In the genomic region with DNA sequence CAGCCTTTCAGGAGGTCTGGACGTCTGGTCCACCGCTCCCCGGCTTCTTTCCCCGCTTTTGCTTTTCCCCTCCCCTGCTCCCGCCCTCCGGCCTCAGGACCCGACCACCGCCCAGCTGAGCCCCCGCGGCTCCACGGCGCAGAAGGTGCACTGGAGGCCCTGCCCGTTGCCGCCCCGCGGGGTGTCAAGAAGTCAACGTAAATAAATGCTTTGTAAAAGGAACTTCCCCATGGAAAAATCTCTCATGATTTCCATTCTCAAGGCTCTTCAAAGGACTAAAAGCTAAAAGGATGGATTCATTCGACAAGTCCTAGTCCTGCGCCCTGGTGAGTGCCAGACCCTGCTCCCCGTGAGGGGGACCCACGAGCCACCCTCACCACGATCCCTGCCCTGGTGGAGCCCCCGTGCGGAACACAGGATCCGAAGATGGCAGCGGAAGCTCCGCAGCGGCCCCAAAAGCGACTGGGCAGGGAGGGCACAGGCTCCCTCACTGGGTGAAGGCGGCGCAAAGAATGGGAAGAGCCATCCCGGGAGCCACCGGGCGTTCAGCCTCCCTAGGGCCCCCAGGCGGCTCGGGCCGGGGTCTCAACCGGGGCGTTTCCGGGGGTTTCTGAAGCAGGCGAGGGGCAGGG, we compare ENCODE assay signal across 8 cellular contexts. TPM values are rescaled to one million over a fixed set of nuclear protein-coding genes. Genes with fewer than 3 reads are reported as not detected.
A peak's percentile ranks its signal among the peaks of the same experiment; 100 is the strongest.
DNase-seq lines count a peak whose midpoint lies in the region; ATAC-seq, FAIRE-seq and TF ChIP-seq lines count a peak whose summit lies in the region.
"Not testable (repeated sequence)": the region's sequence is repeated elsewhere in the genome, so short reads cannot be mapped to it uniquely, and the experiment has no call there.

No MANE protein-coding gene starts in this region.

- dilution Hi-C loops in endothelial cell of umbilical vein (cut with MboI; ENCODE audit: extremely low pct_ligation_motif_present, low sequenced_read_pairs) = not testable (repeated sequence)

- intact Hi-C loops in activated B cell treated with CpG ODN at 0.5 μM for 24 hours (cut with micrococcal nuclease); endothelial cell of umbilical vein (cut with micrococcal nuclease): not testable (repeated sequence)

- not testable (repeated sequence) for ATAC-seq in CD4-positive, CD25-positive, alpha-beta regulatory T cell (ENCODE audit: low read depth in 2 of 2); activated B cell treated with CpG ODN at 0.5 μM for 24 hours (ENCODE audit: low read depth); omental fat pad (ENCODE audit: low FRiP score); stimulated activated naive B cell treated with anti-CD40 and anti-IgM and Interleukin-4, amounts not matched to agents 10 μg/mL and 1 μg/mL and 100 μg/mL, for 72 hours (replicated peaks)

- not testable (repeated sequence) for H3K4me3 ChIP-seq in CD4-positive, CD25-positive, alpha-beta regulatory T cell (ENCODE audit: low read depth, low read length)
- H3K4me3 ChIP-seq in HUES64 (ENCODE audit: low read length) = peak overlapping the region; percentile 61
- peak overlapping the region; percentile 25 to 28 (median 28) for H3K4me3 ChIP-seq in endothelial cell of umbilical vein (replicated peaks in 1 of 3; ENCODE audit: insufficient read depth in 1 of 3, low read depth in 1 of 3, low read length in 3 of 3)

- peak in 2 of 3 donors; percentile 0 to 39 for DNase-seq in CD4-positive, CD25-positive, alpha-beta regulatory T cell
- peak; percentile 41 for DNase-seq in activated B cell treated with CpG ODN at 0.5 μM for 24 hours
- peak; percentile 42 for DNase-seq in activated naive CD4-positive, alpha-beta T cell treated with anti-CD3 and anti-CD28 coated beads, Interleukin-2, amount 50 U/mL, for 16 hours
- peak; percentile 1 for DNase-seq in endothelial cell of umbilical vein (ENCODE audit: low read depth, low spot score)
- peak; percentile 1 for DNase-seq in iris pigment epithelial cell (ENCODE audit: low read depth)
- DNase-seq in omental fat pad (ENCODE audit: low spot score) = peak; percentile 5
- peak; percentile 32 for DNase-seq in stimulated activated naive B cell treated with anti-CD40 and anti-IgM and Interleukin-4, amounts not matched to agents 10 μg/mL and 1 μg/mL and 100 μg/mL, for 72 hours

- not testable (repeated sequence) for H3K9me3 Mint-ChIP-seq in CD4-positive, CD25-positive, alpha-beta regulatory T cell; activated B cell treated with CpG ODN at 0.5 μM for 24 hours; stimulated activated naive B cell treated with anti-CD40 and anti-IgM and Interleukin-4, amounts not matched to agents 10 μg/mL and 1 μg/mL and 100 μg/mL, for 72 hours

- H3K36me3 ChIP-seq in CD4-positive, CD25-positive, alpha-beta regulatory T cell (ENCODE audit: control insufficient read depth, insufficient read depth, low read length); HUES64 (ENCODE audit: insufficient read depth, low read length); endothelial cell of umbilical vein (ENCODE audit: control insufficient read depth in 2 of 2, extremely low read depth in 1 of 2, insufficient read depth in 2 of 2, low read length in 2 of 2): not testable (repeated sequence)

- TF ChIP-seq CTCF in activated B cell treated with CpG ODN at 0.5 μM for 24 hours (IDR thresholded peaks at IDR 0.05); endothelial cell of umbilical vein (IDR thresholded peaks at IDR 0.05; ENCODE audit: extremely low read depth in 1 of 2, insufficient read depth in 1 of 2, low read depth in 1 of 2, low read length in 2 of 2); omental fat pad (IDR thresholded peaks at IDR 0.05): not testable (repeated sequence)

- H2AFZ ChIP-seq in endothelial cell of umbilical vein (ENCODE audit: low read depth, low read length) = peak overlapping the region; percentile 51

- peak overlapping the region in 3 of 4 donors; percentile 87 to 97 (median 92) for H3K4me3 Mint-ChIP-seq in CD4-positive, CD25-positive, alpha-beta regulatory T cell
- H3K4me3 Mint-ChIP-seq in activated B cell treated with CpG ODN at 0.5 μM for 24 hours = peak overlapping the region; percentile 87
- peak overlapping the region; percentile 84 to 94 for H3K4me3 Mint-ChIP-seq in stimulated activated naive B cell treated with anti-CD40 and anti-IgM and Interleukin-4, amounts not matched to agents 10 μg/mL and 1 μg/mL and 100 μg/mL, for 72 hours

- WGBS in HUES64 = 3% methylated on average over 7 of the region's 41 CpGs

- not testable (repeated sequence) for FAIRE-seq in endothelial cell of umbilical vein (lab: Jason Lieb, UNC)

- BruUV-seq in endothelial cell of umbilical vein (replicated peaks; lab: Mats Ljungman, UMichigan) = not testable (repeated sequence)

- CTCF ChIA-PET in activated B cell treated with CpG ODN at 0.5 μM for 24 hours (lab: Charles Lee); endothelial cell of umbilical vein (lab: Charles Lee): not testable (repeated sequence)

- H3K9ac ChIP-seq in HUES64 (ENCODE audit: low read depth, low read length) = 0 out of 2 replicates have a peak overlapping the region, but pooled peaks have one; percentile 40
- H3K9ac ChIP-seq in endothelial cell of umbilical vein (replicated peaks; ENCODE audit: extremely low read depth, insufficient read depth, low read length) = not testable (repeated sequence)

- not testable (repeated sequence) for H3K9me1 ChIP-seq in endothelial cell of umbilical vein (replicated peaks; ENCODE audit: control insufficient read depth, extremely low read depth, insufficient read depth, low read length)

- H3K36me3 Mint-ChIP-seq in CD4-positive, CD25-positive, alpha-beta regulatory T cell; activated B cell treated with CpG ODN at 0.5 μM for 24 hours (ENCODE audit: low read depth); stimulated activated naive B cell treated with anti-CD40 and anti-IgM and Interleukin-4, amounts not matched to agents 10 μg/mL and 1 μg/mL and 100 μg/mL, for 72 hours: not testable (repeated sequence)

- H3K27ac Mint-ChIP-seq in CD4-positive, CD25-positive, alpha-beta regulatory T cell = peak overlapping the region; percentile 92 to 95 (median 93)
- H3K27ac Mint-ChIP-seq in activated B cell treated with CpG ODN at 0.5 μM for 24 hours = peak overlapping the region; percentile 89
- peak overlapping the region; percentile 98 for H3K27ac Mint-ChIP-seq in stimulated activated naive B cell treated with anti-CD40 and anti-IgM and Interleukin-4, amounts not matched to agents 10 μg/mL and 1 μg/mL and 100 μg/mL, for 72 hours

- H3K27me3 Mint-ChIP-seq in CD4-positive, CD25-positive, alpha-beta regulatory T cell; activated B cell treated with CpG ODN at 0.5 μM for 24 hours; stimulated activated naive B cell treated with anti-CD40 and anti-IgM and Interleukin-4, amounts not matched to agents 10 μg/mL and 1 μg/mL and 100 μg/mL, for 72 hours: not testable (repeated sequence)

- TF ChIP-seq POLR2A in endothelial cell of umbilical vein (IDR thresholded peaks at IDR 0.05; ENCODE audit: low read depth, low read length) = not testable (repeated sequence)

- peak overlapping the region; percentile 24 for H3K4me2 ChIP-seq in endothelial cell of umbilical vein (ENCODE audit: insufficient read depth, low read length)

- not testable (repeated sequence) for H3K79me2 ChIP-seq in endothelial cell of umbilical vein (ENCODE audit: control insufficient read depth, insufficient read depth, low read length)

- not testable (repeated sequence) for H4K20me1 ChIP-seq in endothelial cell of umbilical vein (replicated peaks; ENCODE audit: control insufficient read depth, extremely low read depth, insufficient read depth, low read length)

- H3K27me3 ChIP-seq in CD4-positive, CD25-positive, alpha-beta regulatory T cell (ENCODE audit: control insufficient read depth, insufficient read depth, low read length); HUES64 (ENCODE audit: insufficient read depth, low read length); endothelial cell of umbilical vein (ENCODE audit: control insufficient read depth in 2 of 2, insufficient read depth in 2 of 2, low read length in 2 of 2): not testable (repeated sequence)

- not testable (repeated sequence) for H3K9me3 ChIP-seq in CD4-positive, CD25-positive, alpha-beta regulatory T cell (ENCODE audit: control insufficient read depth in 2 of 2, low read length in 2 of 2); HUES64 (ENCODE audit: insufficient read depth, low read depth, low read length); endothelial cell of umbilical vein (replicated peaks; ENCODE audit: control insufficient read depth, insufficient read depth, low read length)

- not testable (repeated sequence) for H3K4me1 ChIP-seq in CD4-positive, CD25-positive, alpha-beta regulatory T cell (ENCODE audit: control insufficient read depth, insufficient read depth, low read length, poor library complexity, severe bottlenecking); HUES64 (ENCODE audit: insufficient read depth, low read length); endothelial cell of umbilical vein (ENCODE audit: control insufficient read depth, extremely low read depth, insufficient read depth, low read length)

- POLR2A ChIA-PET in activated B cell treated with CpG ODN at 0.5 μM for 24 hours (lab: Charles Lee); endothelial cell of umbilical vein (lab: Charles Lee): not testable (repeated sequence)

- not testable (repeated sequence) for H3K4me1 Mint-ChIP-seq in CD4-positive, CD25-positive, alpha-beta regulatory T cell; activated B cell treated with CpG ODN at 0.5 μM for 24 hours; stimulated activated naive B cell treated with anti-CD40 and anti-IgM and Interleukin-4, amounts not matched to agents 10 μg/mL and 1 μg/mL and 100 μg/mL, for 72 hours

- not testable (repeated sequence) for H3K27ac ChIP-seq in CD4-positive, CD25-positive, alpha-beta regulatory T cell (ENCODE audit: insufficient read depth, low read length, poor library complexity, severe bottlenecking); HUES64 (ENCODE audit: low read depth, low read length); endothelial cell of umbilical vein (ENCODE audit: insufficient read depth, low read depth, low read length)

RNA-seq across cellular contexts. Expression of gene PPIAL4D, which starts 45.1 kb away (rescaled TPM):
- total RNA-seq in CD4-positive, CD25-positive, alpha-beta regulatory T cell = not detected
- not detected for polyA plus RNA-seq in CD4-positive, CD25-positive, alpha-beta regulatory T cell
- polyA plus RNA-seq in HUES64 (2013, experiment 1 of 2) = not detected
- not detected for polyA plus RNA-seq in HUES64 (2013, experiment 2 of 2)
- total RNA-seq in activated B cell treated with CpG ODN at 0.5 μM for 24 hours (not detected in 2 replicates), endothelial cell of umbilical vein (not detected in 2 replicates), omental fat pad (not detected)
- not detected in 2 replicates for polyA plus RNA-seq in endothelial cell of umbilical vein
- not detected in 2 replicates for polyA plus RNA-seq in endothelial cell of umbilical vein (2011; cell fraction: cytosol; rRNA removed)
- polyA plus RNA-seq in endothelial cell of umbilical vein (2011; cell fraction: nucleus; rRNA removed) = not detected in 2 replicates
- not detected in 2 replicates for polyA plus RNA-seq in endothelial cell of umbilical vein (2012)
- polyA minus RNA-seq in endothelial cell of umbilical vein = not detected in 2 replicates
- polyA minus RNA-seq in endothelial cell of umbilical vein (2011; cell fraction: cytosol; rRNA and poly(A)+ RNA removed) = not detected
- not detected in 2 replicates for polyA minus RNA-seq in endothelial cell of umbilical vein (2011; cell fraction: nucleus; rRNA and poly(A)+ RNA removed)
